2 cellular contexts compared by ENCODE assay signal in the genomic region with DNA sequence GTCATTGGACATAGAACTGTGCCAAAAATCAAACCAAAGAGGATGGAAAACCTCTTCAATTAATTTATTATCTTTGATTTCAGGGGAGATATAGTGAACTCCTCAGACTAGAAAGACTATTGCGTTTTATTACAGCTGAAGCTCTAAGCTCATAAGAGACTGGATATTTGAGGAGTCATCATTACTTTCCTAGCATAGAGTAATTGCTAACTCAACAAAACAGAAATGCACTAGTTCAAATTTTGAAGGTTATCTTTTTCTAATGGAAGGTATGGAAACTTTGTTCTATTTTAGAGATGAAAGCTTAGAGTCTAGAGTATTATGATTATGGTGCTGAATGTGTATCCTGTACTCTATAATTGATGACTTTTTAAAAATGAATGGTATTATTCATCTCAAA.
A peak's percentile ranks its signal among the peaks of the same experiment; 100 is the strongest.
TF ChIP-seq lines count a peak whose summit lies in the region.

No MANE protein-coding gene starts in this region.

TF ChIP-seq in IMR-90, 13 proteins besides CTCF, POLR2A, EP300 and RAD21:
- TF ChIP-seq BHLHE40 (IDR thresholded peaks at IDR 0.05; ENCODE audit: low read depth, low read length) (no peak), MAFK (IDR thresholded peaks at IDR 0.05; ENCODE audit: low read depth, low read length) (peak; percentile 40)
TF ChIP-seq in IMR-90: peak in this region for 1.

TF ChIP-seq in K562, 482 proteins besides CTCF, POLR2A, EP300 and RAD21:
- peak; percentile 60 for TF ChIP-seq C11orf30 (IDR thresholded peaks at IDR 0.05; ENCODE audit: low read depth)
- no peak for TF ChIP-seq ZBTB8A (IDR thresholded peaks at IDR 0.05; ENCODE audit: partially characterized antibody)
- TF ChIP-seq ZNF316 (IDR thresholded peaks at IDR 0.05): peak; percentile 81
- 0 out of 2 replicates have a peak, but pooled peaks have one; percentile 11 for TF ChIP-seq MAFK (IDR thresholded peaks at IDR 0.05; ENCODE audit: low read length)
- TF ChIP-seq MAFG (tag; conservative IDR thresholded peaks at IDR 0.05): peak; percentile 42; the same call in 1 of the 2 replicates
